In genomic region chr11:64882243-64882642, GRCh38 we compare ENCODE assay signal across 33 cellular contexts. TPM values are rescaled to one million over a fixed set of nuclear protein-coding genes. Genes with fewer than 3 reads are reported as not detected.
DNase-seq lines count a peak whose midpoint lies in the region; ATAC-seq, FAIRE-seq and TF ChIP-seq lines count a peak whose summit lies in the region.
"Had no signal": no experiment of that assay in that cellular context is flagged by ENCODE, and none has a peak within 500 bp of the region (broad histone marks: within the 10 kb centered on the region; RNA-seq: fewer than 3 reads in every experiment).

No MANE protein-coding gene starts in this region.

- H2AFZ ChIP-seq in K562 (ENCODE audit: low read depth, low read length) = no peak overlapping the region

- H3K27me3 ChIP-seq in left ventricle myocardium inferior (ENCODE audit: low read depth) (no peaks in the 10 kb centered on the region), right atrium auricular region (no peaks in the 10 kb centered on the region), K562 (ENCODE audit: control insufficient read depth in 2 of 2, insufficient read depth in 2 of 2, low read length in 2 of 2) (no peaks in the 10 kb centered on the region), gastrocnemius medialis (no peaks in the 10 kb centered on the region)
- H3K27me3 ChIP-seq: cardiac muscle cell, colonic mucosa had no signal

- FAIRE-seq in K562 (lab: Jason Lieb, UNC) (no peak), GM19239 (lab: Jason Lieb, UNC) (no peak)
- FAIRE-seq: astrocyte, GM12891 had no signal

- TF ChIP-seq EP300 in K562 (IDR thresholded peaks at IDR 0.05; ENCODE audit: low read length) = no peak

- POLR2A ChIA-PET in K562 (lab: Yijun Ruan, JAX) = interaction anchor here (0.6 to 1.6 kb wide), 3 partner anchors 23 to 432 kb away, joined by 3 to 5 read pairs (median 3); no protein-coding TSS in a partner anchor

- intact Hi-C loops in left ventricle myocardium inferior (cut with micrococcal nuclease) = no loop called here
- intact Hi-C loops in K562 (cut with micrococcal nuclease) = loop anchor here (10.0 kb wide), 1 partner anchor 233 kb away; the partner anchor contains the start of genes TM7SF2 and ZNHIT2
- intact Hi-C loops in gastrocnemius medialis (cut with DNase I; ENCODE audit: low total_unique reads) = no loop called here

- TF ChIP-seq CTCF in left ventricle myocardium inferior (IDR thresholded peaks at IDR 0.05; ENCODE audit: borderline replicate concordance) (no peak), right atrium auricular region (IDR thresholded peaks at IDR 0.05) (no peak), K562 (IDR thresholded peaks at IDR 0.05 in 2 of 3, conservative IDR thresholded peaks at IDR 0.05 in 1 of 3; ENCODE audit: insufficient read depth in 2 of 3, low read depth in 1 of 3, low read length in 3 of 3) (no peak), gastrocnemius medialis (IDR thresholded peaks at IDR 0.05 in 4 of 5, conservative IDR thresholded peaks at IDR 0.05 in 1 of 5) (no peak)

- H3K4me1 ChIP-seq in left ventricle myocardium inferior (peaks cover 39% of the 10 kb centered on the region), right atrium auricular region (peaks cover 0 to 26% of the 10 kb centered on the region in 2 donors), K562 (replicated peaks in 1 of 2; ENCODE audit: control insufficient read depth in 2 of 2, insufficient read depth in 2 of 2, low read length in 2 of 2) (peaks cover 25 to 60% of the 10 kb centered on the region in 2 experiments), gastrocnemius medialis (peaks cover 27 to 30% of the 10 kb centered on the region in 2 donors)

- H3K9me3 ChIP-seq in left ventricle myocardium inferior (replicated peaks) = no peaks in the 10 kb centered on the region
- H3K9me3 ChIP-seq in right atrium auricular region = no peaks in the 10 kb centered on the region
- H3K9me3 ChIP-seq in K562 (replicated peaks; ENCODE audit: control insufficient read depth, insufficient read depth, low read depth, low read length) = no peaks in the 10 kb centered on the region
- H3K9me3 ChIP-seq in gastrocnemius medialis = no peaks in the 10 kb centered on the region
- H3K9me3 ChIP-seq: colonic mucosa had no signal

- in situ Hi-C loops in K562 (cut with MboI) (no loop called here), gastrocnemius medialis (cut with MboI; ENCODE audit: low sequenced_read_pairs in 4 of 4) (no loop called here)

- CTCF ChIA-PET in K562 (lab: Yijun Ruan, JAX; ENCODE audit: low intra/inter-chr PET ratio) = no interaction called here

- 55% methylated on average over 5 of the region's 5 CpGs for WGBS in K562 (ENCODE audit: insufficient coverage, low coverage, missing lambda C conversion rate)

- H3K4me3 ChIP-seq in left ventricle myocardium inferior = no peak overlapping the region
- no peak overlapping the region for H3K4me3 ChIP-seq in right atrium auricular region
- H3K4me3 ChIP-seq in K562 = no peak overlapping the region
- H3K4me3 ChIP-seq in gastrocnemius medialis = no peak overlapping the region
- H3K4me3 ChIP-seq: cardiac muscle cell, colonic mucosa had no signal

- H3K36me3 ChIP-seq in left ventricle myocardium inferior (no peaks in the 10 kb centered on the region), right atrium auricular region (no peaks in the 10 kb centered on the region), K562 (ENCODE audit: control insufficient read depth, insufficient read depth, low read length) (no peaks in the 10 kb centered on the region), gastrocnemius medialis (no peaks in the 10 kb centered on the region)
- H3K36me3 ChIP-seq: cardiac muscle cell, colonic mucosa, WERI-Rb-1 had no signal

- no peaks in the 10 kb centered on the region; the same call in 1 of the 2 replicates for H4K20me1 ChIP-seq in K562 (replicated peaks; ENCODE audit: control insufficient read depth, insufficient read depth, low read length)

- no TSS peak for BruUV-seq in K562 (replicated peaks; lab: Mats Ljungman, UMichigan)

- H3K79me2 ChIP-seq in K562 (ENCODE audit: control insufficient read depth, insufficient read depth, low read length) = peaks cover 23% of the 10 kb centered on the region

- no peak overlapping the region for H3K9ac ChIP-seq in K562 (ENCODE audit: insufficient read depth in 1 of 2, low read depth in 2 of 2, low read length in 2 of 2)

- H3K4me2 ChIP-seq in K562 (ENCODE audit: insufficient read depth, low read length) = no peak overlapping the region

- TF ChIP-seq POLR2A in K562 (conservative IDR thresholded peaks at IDR 0.05) (no peak), gastrocnemius medialis (IDR thresholded peaks at IDR 0.05) (no peak)

- DNase-seq in left ventricle myocardium inferior = no peak
- DNase-seq in right atrium auricular region (ENCODE audit: low spot score) = no peak
- no peak for DNase-seq in K562 (ENCODE audit: extremely low read depth in 1 of 4, low spot score in 3 of 4)
- no peak for DNase-seq in gastrocnemius medialis
- DNase-seq in GM19238 (ENCODE audit: insufficient read length, low spot score) = no peak
- DNase-seq in ureter (ENCODE audit: low spot score) = no peak
- no peak for DNase-seq in globus pallidus (ENCODE audit: low spot score)
- DNase-seq in GM19239 (ENCODE audit: insufficient read length, low spot score) = no peak
- DNase-seq: activated CD4-positive, alpha-beta T cell treated with anti-CD3 and anti-CD28 coated beads, Interleukin-2, amount 10 ng/mL, durations not matched to agents 24 days and 14 days; activated gamma-delta T cell; activated naive CD8-positive, alpha-beta T cell treated with anti-CD3 and anti-CD28 coated beads for 36 hours; activated T-cell treated with anti-CD3 and anti-CD28 coated beads, Interleukin-2, amount 50 U/mL, for 4 hours; colonic mucosa; effector memory CD8-positive, alpha-beta T cell; HCEC 1CT; kidney glomerular epithelial cell; mammary epithelial cell; NCI-H226; SHP77 treated with DMSO at 0.1 percent for 48 hours; T1000; WERI-Rb-1 had no signal

- ATAC-seq in K562 (no peak), gastrocnemius medialis (no peak)
- ATAC-seq: activated T-cell treated with anti-CD3 and anti-CD28 coated beads, Interleukin-2, amount 50 U/mL, for 4 hours; effector memory CD8-positive, alpha-beta T cell; Panc1; stimulated activated effector memory CD8-positive, alpha-beta T cell treated with anti-CD3 and anti-CD28 coated beads, Interleukin-12 subunit alpha, Interleukin-12 subunit beta, amount 100 ng/mL, for 72 hours had no signal

- TF ChIP-seq RAD21 in K562 (CRISPR knock-in tag; conservative IDR thresholded peaks at IDR 0.05 in 1 of 2, IDR thresholded peaks at IDR 0.05 in 1 of 2) = no peak

- no peaks in the 10 kb centered on the region for H3K9me1 ChIP-seq in K562 (ENCODE audit: control insufficient read depth, insufficient read depth, low read length)

- H3K27ac ChIP-seq in left ventricle myocardium inferior (replicated peaks) = peak overlapping the region; percentile 94
- H3K27ac ChIP-seq in right atrium auricular region = peak overlapping the region in 1 of 2 donors; percentile 89
- H3K27ac ChIP-seq in K562 (ENCODE audit: extremely low read depth, low read depth, low read length) = no peak overlapping the region
- H3K27ac ChIP-seq in gastrocnemius medialis = peak overlapping the region in 3 of 4 donors; percentile 94 to 95 (median 94)
- H3K27ac ChIP-seq: cardiac muscle cell, colonic mucosa, WERI-Rb-1 had no signal

RNA-seq across cellular contexts. Expression of gene EHD1, which starts 3.8 kb away (rescaled TPM):
- 40.3 TPM for total RNA-seq in left ventricle myocardium inferior
- total RNA-seq in right atrium auricular region = 10 to 100 TPM; 29.5 to 34.1 TPM
- 20.8 and 92.1 TPM in 2 replicates for total RNA-seq in K562 (2011; cell fraction: chromatin; rRNA removed; ENCODE audit: low replicate concordance)
- 57.7 and 64.3 TPM in 2 replicates for total RNA-seq in K562 (2011; cell fraction: nucleolus; rRNA removed)
- total RNA-seq in K562 (2011; cell fraction: nucleoplasm; rRNA removed) = 24.2 and 37.8 TPM in 2 replicates
- 39.1 and 40.0 TPM in 2 replicates for total RNA-seq in K562 (2014; rRNA removed)
- 7.2 and 11.5 TPM in 2 replicates for total RNA-seq in K562 (2014; rRNA removed; fragmentation: Illumina TruSeq; extraction: Trizol)
- 12.7 and 12.9 TPM in 2 replicates for total RNA-seq in K562 (2015; rRNA removed; fragmentation: Illumina TruSeq; extraction: Trizol)
- 65.0 and 69.6 TPM in 2 replicates for total RNA-seq in K562 (2021)
- polyA plus RNA-seq in K562 (2011; rRNA removed) = 16.4 and 34.2 TPM in 2 replicates
- 30.6 and 56.6 TPM in 2 replicates for polyA plus RNA-seq in K562 (2011; cell fraction: cytosol; rRNA removed)
- 30.2 and 48.9 TPM in 2 replicates for polyA plus RNA-seq in K562 (2011; cell fraction: nucleus; rRNA removed)
- 38.5 and 52.8 TPM in 2 replicates for polyA plus RNA-seq in K562 (2012)
- 41.0 and 45.1 TPM in 2 replicates for polyA plus RNA-seq in K562 (2014; fragmentation: Illumina TruSeq; extraction: Trizol)
- polyA plus RNA-seq in K562 (2014; fragmentation: Nextera tagmentation; extraction: Ambion mirVana) = under 1 TPM; 0.46 to 0.59 TPM
- 26.8 and 27.3 TPM in 2 replicates for polyA plus RNA-seq in K562 (2014; rRNA removed)
- 26.8 and 39.2 TPM in 2 replicates for polyA minus RNA-seq in K562 (2011; rRNA and poly(A)+ RNA removed)
- 50.9 and 64.3 TPM in 2 replicates for polyA minus RNA-seq in K562 (2011; cell fraction: cytosol; rRNA and poly(A)+ RNA removed)
- polyA minus RNA-seq in K562 (2011; cell fraction: nucleus; rRNA and poly(A)+ RNA removed) = 17.4 and 22.8 TPM in 2 replicates
- 10 to 100 TPM; 24.8 to 46.2 (median 31.3) TPM for total RNA-seq in gastrocnemius medialis
- 47.3 TPM for total RNA-seq in ureter

RNA-seq across cellular contexts. Expression of gene ATG2A, which starts 34.8 kb away (rescaled TPM):
- 13.1 TPM for total RNA-seq in left ventricle myocardium inferior
- 10 to 100 TPM; 16.0 to 24.1 TPM for total RNA-seq in right atrium auricular region
- 50.6 and 183 TPM in 2 replicates for total RNA-seq in K562 (2011; cell fraction: chromatin; rRNA removed; ENCODE audit: low replicate concordance)
- total RNA-seq in K562 (2011; cell fraction: nucleolus; rRNA removed) = 131 and 133 TPM in 2 replicates
- 70.0 and 70.2 TPM in 2 replicates for total RNA-seq in K562 (2011; cell fraction: nucleoplasm; rRNA removed)
- 22.2 and 22.4 TPM in 2 replicates for total RNA-seq in K562 (2014; rRNA removed)
- 3.2 and 3.6 TPM in 2 replicates for total RNA-seq in K562 (2014; rRNA removed; fragmentation: Illumina TruSeq; extraction: Trizol)
- 6.2 and 7.7 TPM in 2 replicates for total RNA-seq in K562 (2015; rRNA removed; fragmentation: Illumina TruSeq; extraction: Trizol)
- 37.7 and 45.9 TPM in 2 replicates for total RNA-seq in K562 (2021)
- 4.6 and 11.2 TPM in 2 replicates for polyA plus RNA-seq in K562 (2011; rRNA removed)
- polyA plus RNA-seq in K562 (2011; cell fraction: cytosol; rRNA removed) = 6.2 and 17.3 TPM in 2 replicates
- polyA plus RNA-seq in K562 (2011; cell fraction: nucleus; rRNA removed) = 42.8 and 78.0 TPM in 2 replicates
- 22.5 and 32.9 TPM in 2 replicates for polyA plus RNA-seq in K562 (2012)
- 5.2 and 15.8 TPM in 2 replicates for polyA plus RNA-seq in K562 (2014; fragmentation: Illumina TruSeq; extraction: Trizol)
- polyA plus RNA-seq in K562 (2014; fragmentation: Nextera tagmentation; extraction: Ambion mirVana) = under 1 TPM; 0.25 to 0.53 TPM
- 21.0 and 21.6 TPM in 2 replicates for polyA plus RNA-seq in K562 (2014; rRNA removed)
- polyA minus RNA-seq in K562 (2011; rRNA and poly(A)+ RNA removed) = 5.7 and 7.2 TPM in 2 replicates
- polyA minus RNA-seq in K562 (2011; cell fraction: cytosol; rRNA and poly(A)+ RNA removed) = 18.2 and 19.4 TPM in 2 replicates
- polyA minus RNA-seq in K562 (2011; cell fraction: nucleus; rRNA and poly(A)+ RNA removed) = 45.1 and 49.8 TPM in 2 replicates
- total RNA-seq in gastrocnemius medialis = 10 to 100 TPM; 10.7 to 97.5 (median 37.9) TPM
- 27.9 TPM for total RNA-seq in ureter

RNA-seq across cellular contexts. Expression of gene CDC42BPG, which starts 37.8 kb away (rescaled TPM):
- total RNA-seq in left ventricle myocardium inferior (1.1 TPM), right atrium auricular region (1 to 10 TPM in 1 of 2 donors, under 1 TPM in 1; 0.33 to 1.0 TPM), K562 (2014; rRNA removed) (4.0 and 7.1 TPM in 2 replicates), K562 (2014; rRNA removed; fragmentation: Illumina TruSeq; extraction: Trizol) (0.99 and 1.1 TPM in 2 replicates), K562 (2015; rRNA removed; fragmentation: Illumina TruSeq; extraction: Trizol) (2.1 and 2.5 TPM in 2 replicates), K562 (2021) (7.4 and 8.8 TPM in 2 replicates), gastrocnemius medialis (under 1 TPM in 2 of 4 donors, not detected in 2; 0.15 to 0.19 TPM), ureter (28.5 TPM)
- total RNA-seq in K562 (2011; cell fraction: chromatin; rRNA removed; ENCODE audit: low replicate concordance) = 19.1 and 64.6 TPM in 2 replicates
- 33.3 and 37.9 TPM in 2 replicates for total RNA-seq in K562 (2011; cell fraction: nucleolus; rRNA removed)
- total RNA-seq in K562 (2011; cell fraction: nucleoplasm; rRNA removed) = 16.2 and 19.7 TPM in 2 replicates
- polyA plus RNA-seq in K562 (2011; rRNA removed) (2.2 and 3.6 TPM in 2 replicates), K562 (2014; fragmentation: Illumina TruSeq; extraction: Trizol) (1.8 and 4.6 TPM in 2 replicates), K562 (2014; fragmentation: Nextera tagmentation; extraction: Ambion mirVana) (under 1 TPM; 0.04 to 0.08 TPM), K562 (2014; rRNA removed) (7.9 and 11.8 TPM in 2 replicates)
- 2.0 and 4.5 TPM in 2 replicates for polyA plus RNA-seq in K562 (2011; cell fraction: cytosol; rRNA removed)
- polyA plus RNA-seq in K562 (2011; cell fraction: nucleus; rRNA removed) = 15.1 and 28.5 TPM in 2 replicates
- 4.7 and 6.3 TPM in 2 replicates for polyA plus RNA-seq in K562 (2012)
- polyA minus RNA-seq in K562 (2011; rRNA and poly(A)+ RNA removed) = 2.1 and 3.0 TPM in 2 replicates
- polyA minus RNA-seq in K562 (2011; cell fraction: cytosol; rRNA and poly(A)+ RNA removed) = 3.2 and 3.5 TPM in 2 replicates
- polyA minus RNA-seq in K562 (2011; cell fraction: nucleus; rRNA and poly(A)+ RNA removed) = 12.1 and 12.2 TPM in 2 replicates

RNA-seq across cellular contexts. Expression of gene PPP2R5B, which starts 42.2 kb away (rescaled TPM):
- total RNA-seq in left ventricle myocardium inferior (22.5 TPM), right atrium auricular region (10 to 100 TPM; 21.5 to 23.0 TPM), K562 (2014; rRNA removed) (3.3 and 5.2 TPM in 2 replicates), K562 (2014; rRNA removed; fragmentation: Illumina TruSeq; extraction: Trizol) (1.8 and 3.2 TPM in 2 replicates), K562 (2015; rRNA removed; fragmentation: Illumina TruSeq; extraction: Trizol) (2.5 and 2.6 TPM in 2 replicates), K562 (2021) (6.4 and 7.8 TPM in 2 replicates), gastrocnemius medialis (10 to 100 TPM; 17.2 to 34.2 (median 24.3) TPM), ureter (18.9 TPM)
- total RNA-seq in K562 (2011; cell fraction: chromatin; rRNA removed; ENCODE audit: low replicate concordance) = 18.6 and 35.5 TPM in 2 replicates
- 16.1 and 22.7 TPM in 2 replicates for total RNA-seq in K562 (2011; cell fraction: nucleolus; rRNA removed)
- 17.8 and 18.6 TPM in 2 replicates for total RNA-seq in K562 (2011; cell fraction: nucleoplasm; rRNA removed)
- polyA plus RNA-seq in K562 (2011; rRNA removed) (7.3 and 11.1 TPM in 2 replicates), K562 (2014; fragmentation: Illumina TruSeq; extraction: Trizol) (5.1 and 5.2 TPM in 2 replicates), K562 (2014; fragmentation: Nextera tagmentation; extraction: Ambion mirVana) (under 1 TPM; 0.10 to 0.13 TPM), K562 (2014; rRNA removed) (5.1 and 6.1 TPM in 2 replicates)
- polyA plus RNA-seq in K562 (2011; cell fraction: cytosol; rRNA removed) = 9.0 and 9.1 TPM in 2 replicates
- polyA plus RNA-seq in K562 (2011; cell fraction: nucleus; rRNA removed) = 46.9 and 48.0 TPM in 2 replicates
- 5.8 and 10.7 TPM in 2 replicates for polyA plus RNA-seq in K562 (2012)
- polyA minus RNA-seq in K562 (2011; rRNA and poly(A)+ RNA removed) = 3.4 and 4.0 TPM in 2 replicates
- polyA minus RNA-seq in K562 (2011; cell fraction: cytosol; rRNA and poly(A)+ RNA removed) = 3.6 and 3.9 TPM in 2 replicates
- polyA minus RNA-seq in K562 (2011; cell fraction: nucleus; rRNA and poly(A)+ RNA removed) = 4.8 and 5.9 TPM in 2 replicates

RNA-seq across cellular contexts. Expression of gene GPHA2, which starts 53.5 kb away (rescaled TPM):
- total RNA-seq in left ventricle myocardium inferior (not detected), right atrium auricular region (not detected), K562 (2014; rRNA removed) (not detected in 2 replicates), K562 (2014; rRNA removed; fragmentation: Illumina TruSeq; extraction: Trizol) (not detected in 2 replicates), K562 (2015; rRNA removed; fragmentation: Illumina TruSeq; extraction: Trizol) (0.22 TPM in 1 of 2 replicates, not detected in the other), K562 (2021) (not detected in 2 replicates), gastrocnemius medialis (not detected), ureter (not detected)
- not detected in 2 replicates for total RNA-seq in K562 (2011; cell fraction: chromatin; rRNA removed; ENCODE audit: low replicate concordance)
- not detected in 2 replicates for total RNA-seq in K562 (2011; cell fraction: nucleolus; rRNA removed)
- total RNA-seq in K562 (2011; cell fraction: nucleoplasm; rRNA removed) = not detected in 2 replicates
- polyA plus RNA-seq in K562 (2011; rRNA removed) (not detected in 2 replicates), K562 (2014; fragmentation: Illumina TruSeq; extraction: Trizol) (not detected in 2 replicates), K562 (2014; fragmentation: Nextera tagmentation; extraction: Ambion mirVana) (under 1 TPM in 1 of 2 experiments, not detected in 1; 0.17 TPM), K562 (2014; rRNA removed) (1.4 TPM in 1 of 2 replicates, not detected in the other)
- not detected in 2 replicates for polyA plus RNA-seq in K562 (2011; cell fraction: cytosol; rRNA removed)
- polyA plus RNA-seq in K562 (2011; cell fraction: nucleus; rRNA removed) = 0.74 and 0.88 TPM in 2 replicates
- not detected in 2 replicates for polyA plus RNA-seq in K562 (2012)
- not detected in 2 replicates for polyA minus RNA-seq in K562 (2011; rRNA and poly(A)+ RNA removed)
- not detected in 2 replicates for polyA minus RNA-seq in K562 (2011; cell fraction: cytosol; rRNA and poly(A)+ RNA removed)
- not detected in 2 replicates for polyA minus RNA-seq in K562 (2011; cell fraction: nucleus; rRNA and poly(A)+ RNA removed)
- total RNA-seq: A673; activated CD4-positive, alpha-beta T cell treated with anti-CD3 and anti-CD28 coated beads, Interleukin-2, amount 10 ng/mL, durations not matched to agents 24 days and 14 days; activated naive CD8-positive, alpha-beta T cell treated with anti-CD3 and anti-CD28 coated beads for 36 hours; activated T-cell treated with anti-CD3 and anti-CD28 coated beads, Interleukin-2, amount 50 U/mL, for 4 hours; astrocyte; cardiac muscle cell; colonic mucosa; epithelial cell of proximal tubule; fibroblast of villous mesenchyme; mammary epithelial cell; omental fat pad; skeletal muscle tissue; subcutaneous adipose tissue; urinary bladder had no signal
- polyA plus RNA-seq: mammary epithelial cell, urinary bladder had no signal
